Comparison of ENCODE assay signal across 4 cellular contexts in genomic region chr2:215166505-215166904, GRCh38. TPM values are rescaled to one million over a fixed set of nuclear protein-coding genes. Genes with fewer than 3 reads are reported as not detected.
"Had no signal": no experiment of that assay in that cellular context is flagged by ENCODE, and none has a peak within 500 bp of the region (broad histone marks: within the 10 kb centered on the region; RNA-seq: fewer than 3 reads in every experiment).

No MANE protein-coding gene starts in this region.

RNA-seq across cellular contexts. Expression of gene ABCA12, which starts 28.1 kb away (rescaled TPM):
- total RNA-seq: GM23248, H1, H7, H9 had no signal
